ENCODE assay signal across 35 cellular contexts in genomic region chr10:128128582-128128981, GRCh38.
"Had no signal": no experiment of that assay in that cellular context is flagged by ENCODE, and none has a peak within 500 bp of the region (broad histone marks: within the 10 kb centered on the region; RNA-seq: fewer than 3 reads in every experiment).

No MANE protein-coding gene starts in this region.

- H3K4me3 ChIP-seq: ascending aorta had no signal

- ATAC-seq: activated CD4-positive, alpha-beta T cell treated with anti-CD3 and anti-CD28 coated beads for 36 hours; activated CD4-positive, CD25-positive, alpha-beta regulatory T cell treated with anti-CD3 and anti-CD28 coated beads, Interleukin-2, amount 50 U/mL, for 24 hours; activated CD8-positive, alpha-beta memory T cell treated with anti-CD3 and anti-CD28 coated beads, Interleukin-2, amount 10 ng/mL, durations not matched to agents 7 days and 5 days; activated CD8-positive, alpha-beta T cell treated with anti-CD3 and anti-CD28 coated beads, Interleukin-2, amount 10 ng/mL, durations not matched to agents 7 days and 5 days; activated naive CD8-positive, alpha-beta T cell treated with anti-CD3 and anti-CD28 coated beads, Interleukin-2, amount 50 U/mL, for 24 hours had no signal

- H3K9me3 Mint-ChIP-seq: activated CD4-positive, alpha-beta memory T cell treated with anti-CD3 and anti-CD28 coated beads, Interleukin-2, amount 10 ng/mL, durations not matched to agents 7 days and 5 days; activated CD4-positive, alpha-beta T cell treated with anti-CD3 and anti-CD28 coated beads, Interleukin-2, amount 10 ng/mL, durations not matched to agents 7 days and 5 days; activated naive CD4-positive, alpha-beta T cell treated with anti-CD3 and anti-CD28 coated beads, Interleukin-2, amount 10 ng/mL, durations not matched to agents 7 days and 5 days; activated naive CD4-positive, alpha-beta T cell treated with anti-CD3 and anti-CD28 coated beads, Interleukin-2, amount 50 U/mL, for 24 hours; activated naive CD8-positive, alpha-beta T cell treated with anti-CD3 and anti-CD28 coated beads, Interleukin-2, amount 10 ng/mL, durations not matched to agents 7 days and 5 days; activated naive CD8-positive, alpha-beta T cell treated with anti-CD3 and anti-CD28 coated beads, Interleukin-2, amount 50 U/mL, for 24 hours; activated T-cell treated with anti-CD3 and anti-CD28 coated beads, Interleukin-2, amount 50 U/mL, for 24 hours; activated T-helper 2 cell treated with anti-CD3 and anti-CD28 coated beads, Interferon-gamma antibody, Interleukin-2, Interleukin-4, amounts not matched to agents 10 μg/mL and 5 μg/mL and 100 μg/mL, durations not matched to agents 14 hours and 24 hours and 36 hours; brain; T-helper 1 cell treated with Interleukin-12 subunit alpha and Interleukin-12 subunit beta and Interleukin-4 antibody, amounts not matched to agents 30 μg/mL and 1 μg/mL, for 36 hours; T-helper 2 cell treated with Interferon-gamma antibody and Interleukin-4, amounts not matched to agents 5 μg/mL and 100 μg/mL, for 36 hours had no signal

- H3K27me3 ChIP-seq: ascending aorta had no signal

- H3K27ac ChIP-seq: ascending aorta, VCaP had no signal

- H3K9me3 ChIP-seq: ascending aorta had no signal

- H3K36me3 ChIP-seq: ascending aorta had no signal

- H3K4me3 Mint-ChIP-seq: activated CD4-positive, alpha-beta memory T cell treated with anti-CD3 and anti-CD28 coated beads, Interleukin-2, amount 10 ng/mL, durations not matched to agents 7 days and 5 days; activated CD4-positive, alpha-beta T cell treated with anti-CD3 and anti-CD28 coated beads for 36 hours; activated CD4-positive, alpha-beta T cell treated with anti-CD3 and anti-CD28 coated beads, Interleukin-2, amount 10 ng/mL, durations not matched to agents 7 days and 5 days; activated CD8-positive, alpha-beta memory T cell treated with anti-CD3 and anti-CD28 coated beads, Interleukin-2, amount 10 ng/mL, durations not matched to agents 7 days and 5 days; activated CD8-positive, alpha-beta T cell treated with anti-CD3 and anti-CD28 coated beads, Interleukin-2, amount 10 ng/mL, durations not matched to agents 7 days and 5 days; activated naive CD4-positive, alpha-beta T cell treated with anti-CD3 and anti-CD28 coated beads, Interleukin-2, amount 10 ng/mL, durations not matched to agents 7 days and 5 days; activated naive CD4-positive, alpha-beta T cell treated with anti-CD3 and anti-CD28 coated beads, Interleukin-2, amount 50 U/mL, for 24 hours; activated naive CD8-positive, alpha-beta T cell; activated naive CD8-positive, alpha-beta T cell treated with anti-CD3 and anti-CD28 coated beads, Interleukin-2, amount 10 ng/mL, durations not matched to agents 7 days and 5 days; activated naive CD8-positive, alpha-beta T cell treated with anti-CD3 and anti-CD28 coated beads, Interleukin-2, amount 50 U/mL, for 24 hours; activated T-cell treated with anti-CD3 and anti-CD28 coated beads, Interleukin-2, amount 50 U/mL, for 24 hours; T-helper 1 cell treated with Interleukin-12 subunit alpha and Interleukin-12 subunit beta and Interleukin-4 antibody, amounts not matched to agents 30 μg/mL and 1 μg/mL, for 36 hours; T-helper 2 cell treated with Interferon-gamma antibody and Interleukin-4, amounts not matched to agents 5 μg/mL and 100 μg/mL, for 36 hours had no signal

- DNase-seq: activated CD4-positive, alpha-beta memory T cell treated with anti-CD3 and anti-CD28 coated beads, Interleukin-2, amount 10 ng/mL, durations not matched to agents 7 days and 5 days; activated CD4-positive, alpha-beta T cell treated with anti-CD3 and anti-CD28 coated beads for 1 hour; activated CD4-positive, alpha-beta T cell treated with anti-CD3 and anti-CD28 coated beads for 36 hours; activated CD4-positive, alpha-beta T cell treated with anti-CD3 and anti-CD28 coated beads for 48 hours; activated CD4-positive, alpha-beta T cell treated with anti-CD3 and anti-CD28 coated beads, Interleukin-2, amount 10 ng/mL, durations not matched to agents 7 days and 5 days; activated CD4-positive, alpha-beta T cell treated with anti-CD3 and anti-CD28 coated beads, Interleukin-2, amount 50 U/mL, for 48 hours; activated CD4-positive, CD25-positive, alpha-beta regulatory T cell; activated CD8-positive, alpha-beta memory T cell treated with anti-CD3 and anti-CD28 coated beads for 24 hours; activated CD8-positive, alpha-beta memory T cell treated with anti-CD3 and anti-CD28 coated beads, Interleukin-2, amount 10 ng/mL, durations not matched to agents 7 days and 5 days; activated CD8-positive, alpha-beta memory T cell treated with anti-CD3 and anti-CD28 coated beads, Interleukin-2, amount 50 U/mL, for 48 hours; activated CD8-positive, alpha-beta T cell treated with anti-CD3 and anti-CD28 coated beads, Interleukin-2, amount 10 ng/mL, durations not matched to agents 7 days and 5 days; activated effector memory CD4-positive, alpha-beta T cell treated with Interleukin-2 at 50 U/mL for 16 hours; activated gamma-delta T cell; activated naive CD4-positive, alpha-beta T cell treated with anti-CD3 and anti-CD28 coated beads, Interleukin-2, amount 10 ng/mL, durations not matched to agents 7 days and 5 days; activated naive CD4-positive, alpha-beta T cell treated with Interleukin-2 at 50 U/mL for 16 hours; activated naive CD8-positive, alpha-beta T cell treated with anti-CD3 and anti-CD28 coated beads, Interleukin-2, amount 10 ng/mL, durations not matched to agents 7 days and 5 days; activated naive CD8-positive, alpha-beta T cell treated with anti-CD3 and anti-CD28 coated beads, Interleukin-2, amount 50 U/mL, for 24 hours; activated T-cell treated with anti-CD3 and anti-CD28 coated beads, Interleukin-2, amount 50 U/mL, for 24 hours; activated T-cell treated with anti-CD3 and anti-CD28 coated beads, Interleukin-2, amount 50 U/mL, for 48 hours; amygdala; anterior cingulate cortex; central memory CD4-positive, alpha-beta T cell; T-helper 1 cell; T-helper 2 cell; T-helper 9 cell had no signal

- H3K36me3 Mint-ChIP-seq: activated naive CD4-positive, alpha-beta T cell treated with anti-CD3 and anti-CD28 coated beads, Interleukin-2, amount 50 U/mL, for 24 hours; activated naive CD8-positive, alpha-beta T cell had no signal

- FAIRE-seq: TTC549 had no signal

- H3K27ac Mint-ChIP-seq: activated CD4-positive, alpha-beta memory T cell treated with anti-CD3 and anti-CD28 coated beads, Interleukin-2, amount 10 ng/mL, durations not matched to agents 7 days and 5 days; activated CD4-positive, alpha-beta T cell treated with anti-CD3 and anti-CD28 coated beads for 36 hours; activated CD4-positive, alpha-beta T cell treated with anti-CD3 and anti-CD28 coated beads, Interleukin-2, amount 10 ng/mL, durations not matched to agents 7 days and 5 days; activated CD8-positive, alpha-beta memory T cell treated with anti-CD3 and anti-CD28 coated beads, Interleukin-2, amount 10 ng/mL, durations not matched to agents 7 days and 5 days; activated CD8-positive, alpha-beta T cell treated with anti-CD3 and anti-CD28 coated beads, Interleukin-2, amount 10 ng/mL, durations not matched to agents 7 days and 5 days; activated naive CD4-positive, alpha-beta T cell treated with anti-CD3 and anti-CD28 coated beads, Interleukin-2, amount 10 ng/mL, durations not matched to agents 7 days and 5 days; activated naive CD8-positive, alpha-beta T cell; activated naive CD8-positive, alpha-beta T cell treated with anti-CD3 and anti-CD28 coated beads, Interleukin-2, amount 10 ng/mL, durations not matched to agents 7 days and 5 days; activated naive CD8-positive, alpha-beta T cell treated with anti-CD3 and anti-CD28 coated beads, Interleukin-2, amount 50 U/mL, for 24 hours; activated T-cell treated with anti-CD3 and anti-CD28 coated beads, Interleukin-2, amount 50 U/mL, for 24 hours; activated T-helper 2 cell treated with anti-CD3 and anti-CD28 coated beads, Interferon-gamma antibody, Interleukin-2, Interleukin-4, amounts not matched to agents 10 μg/mL and 5 μg/mL and 100 μg/mL, durations not matched to agents 14 hours and 24 hours and 36 hours; brain; T-helper 1 cell treated with Interleukin-12 subunit alpha and Interleukin-12 subunit beta and Interleukin-4 antibody, amounts not matched to agents 30 μg/mL and 1 μg/mL, for 36 hours; T-helper 2 cell treated with Interferon-gamma antibody and Interleukin-4, amounts not matched to agents 5 μg/mL and 100 μg/mL, for 36 hours had no signal
